In the genomic region with DNA sequence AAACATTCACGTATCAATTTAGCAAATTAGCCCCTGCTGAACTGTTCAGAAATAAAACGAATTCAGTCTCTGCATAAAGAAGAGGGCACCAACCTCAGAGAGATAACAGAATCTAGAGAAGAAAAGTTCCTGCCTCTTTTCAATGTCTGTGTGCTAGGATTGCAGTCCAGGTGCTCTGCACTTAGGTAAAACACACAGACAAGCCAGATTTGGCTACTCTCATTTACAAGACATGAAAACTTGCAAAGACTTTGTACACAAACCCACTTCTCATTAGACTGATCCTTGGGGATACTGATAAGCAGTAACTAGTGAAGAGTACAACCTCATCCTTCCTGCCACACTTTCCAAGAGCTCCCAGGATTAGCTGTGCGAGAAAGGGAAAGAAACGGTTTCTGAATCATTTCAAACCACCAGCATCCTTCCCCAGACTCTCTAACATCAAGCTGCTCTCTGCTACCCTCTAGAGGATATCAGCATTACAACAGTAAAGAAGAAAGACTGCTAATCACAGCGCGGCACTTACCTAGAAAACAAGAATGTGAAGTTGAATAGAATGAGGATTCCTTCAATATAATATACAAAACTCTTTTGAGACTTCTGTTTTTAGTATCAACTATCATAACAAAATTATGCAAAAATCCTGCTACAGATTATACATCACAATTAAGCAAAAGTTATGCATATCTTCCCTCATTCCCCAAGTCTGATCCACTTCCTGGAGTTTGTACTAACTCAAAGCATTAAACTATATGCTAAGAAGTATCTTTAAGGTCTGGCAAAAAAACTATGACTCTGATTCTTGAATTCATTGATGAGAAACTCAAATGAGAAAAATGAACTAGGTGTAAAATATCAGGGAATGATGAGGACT, we compare ENCODE assay signal across 1 cellular context.
TF ChIP-seq lines count a peak whose summit lies in the region.

No MANE protein-coding gene starts in this region.

TF ChIP-seq in H1, 55 proteins besides CTCF, POLR2A, EP300 and RAD21:
- no peak for TF ChIP-seq TAF1 (IDR thresholded peaks at IDR 0.05; ENCODE audit: low read depth, low read length)
- TF ChIP-seq SP4 (IDR thresholded peaks at IDR 0.05; ENCODE audit: low read length) = no peak
- no peak for TF ChIP-seq KDM5A (IDR thresholded peaks at IDR 0.05; ENCODE audit: low read length)
- TF ChIP-seq BCL11A (IDR thresholded peaks at IDR 0.05; ENCODE audit: low read depth in 2 of 2, low read length in 2 of 2) = no peak
- TF ChIP-seq CEBPB (IDR thresholded peaks at IDR 0.05; ENCODE audit: low read depth, low read length) = no peak
- no peak for TF ChIP-seq CBX5 (IDR thresholded peaks at IDR 0.05; ENCODE audit: low read depth, low read length)
- TF ChIP-seq BRCA1 (IDR thresholded peaks at IDR 0.05; ENCODE audit: low read depth, low read length) = no peak
- TF ChIP-seq MAFK (IDR thresholded peaks at IDR 0.05; ENCODE audit: low read depth, low read length) = no peak
- TF ChIP-seq BACH1 (IDR thresholded peaks at IDR 0.05; ENCODE audit: low read length) = no peak
- no peak for TF ChIP-seq TCF12 (IDR thresholded peaks at IDR 0.05; ENCODE audit: low read depth, low read length)
- TF ChIP-seq CHD1 (IDR thresholded peaks at IDR 0.05; ENCODE audit: low read depth, low read length) = no peak
- TF ChIP-seq, protein P1, sequence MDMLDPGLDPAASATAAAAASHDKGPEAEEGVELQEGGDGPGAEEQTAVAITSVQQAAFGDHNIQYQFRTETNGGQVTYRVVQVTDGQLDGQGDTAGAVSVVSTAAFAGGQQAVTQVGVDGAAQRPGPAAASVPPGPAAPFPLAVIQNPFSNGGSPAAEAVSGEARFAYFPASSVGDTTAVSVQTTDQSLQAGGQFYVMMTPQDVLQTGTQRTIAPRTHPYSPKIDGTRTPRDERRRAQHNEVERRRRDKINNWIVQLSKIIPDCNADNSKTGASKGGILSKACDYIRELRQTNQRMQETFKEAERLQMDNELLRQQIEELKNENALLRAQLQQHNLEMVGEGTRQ (IDR thresholded peaks at IDR 0.05; ENCODE audit: low read length) = no peak
- TF ChIP-seq EZH2 (IDR thresholded peaks at IDR 0.05; ENCODE audit: low read depth, low read length, severe bottlenecking) = no peak
- TF ChIP-seq SP2 (IDR thresholded peaks at IDR 0.05; ENCODE audit: low read length) = no peak
- no peak for TF ChIP-seq RBBP5 (IDR thresholded peaks at IDR 0.05; ENCODE audit: borderline replicate concordance, low read depth, low read length)
- no peak for TF ChIP-seq SAP30 (IDR thresholded peaks at IDR 0.05; ENCODE audit: insufficient read depth, insufficient replicate concordance, low read length)
- TF ChIP-seq TBP (IDR thresholded peaks at IDR 0.05; ENCODE audit: low read depth, low read length) = no peak
